In the genomic region with DNA sequence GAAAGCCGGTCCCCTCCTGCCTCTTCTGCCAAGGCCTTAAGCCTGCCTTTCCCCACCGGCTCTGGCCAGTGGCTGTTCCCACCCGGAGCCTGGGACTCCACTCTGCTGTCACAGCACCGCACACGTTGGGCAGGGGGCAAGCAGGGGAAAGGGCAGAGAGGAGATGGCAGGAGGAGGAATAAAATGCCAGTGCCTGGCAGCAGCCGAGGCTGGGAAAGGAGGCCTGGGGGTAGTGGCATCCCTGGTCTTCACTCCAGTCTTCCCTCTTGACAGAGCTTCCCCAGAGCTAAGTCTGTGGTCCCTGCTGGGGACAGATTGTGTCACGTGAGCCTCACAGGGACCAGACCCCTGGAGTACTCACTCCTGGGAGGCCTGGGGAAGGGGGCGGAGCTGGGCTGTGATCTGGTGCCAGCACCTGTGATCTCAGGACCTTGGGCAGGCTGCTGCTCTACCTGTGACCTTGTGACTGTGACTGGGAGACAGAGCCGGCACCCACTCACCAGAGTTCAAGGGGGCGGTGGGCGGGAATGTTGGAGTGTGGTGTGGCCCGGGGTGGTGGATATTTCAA, we compare ENCODE assay signal across 13 cellular contexts.
A peak's percentile ranks its signal among the peaks of the same experiment; 100 is the strongest.
DNase-seq lines count a peak whose midpoint lies in the region; ATAC-seq, FAIRE-seq and TF ChIP-seq lines count a peak whose summit lies in the region.
"Had no signal": no experiment of that assay in that cellular context is flagged by ENCODE, and none has a peak within 500 bp of the region (broad histone marks: within the 10 kb centered on the region; RNA-seq: fewer than 3 reads in every experiment).

No MANE protein-coding gene starts in this region.

- no peak overlapping the region for H3K4me3 ChIP-seq in ascending aorta
- no peak overlapping the region for H3K4me3 ChIP-seq in lower lobe of right lung
- H3K4me3 ChIP-seq in brain microvascular endothelial cell (ENCODE audit: low read depth, low read length): no peak overlapping the region

- H3K9me3 ChIP-seq in ascending aorta (no peaks in the 10 kb centered on the region), lower lobe of right lung (no peaks in the 10 kb centered on the region)

- no peaks in the 10 kb centered on the region for H3K27me3 ChIP-seq in ascending aorta
- H3K27me3 ChIP-seq in lower lobe of right lung (ENCODE audit: low read depth): no peaks in the 10 kb centered on the region
- H3K27me3 ChIP-seq in brain microvascular endothelial cell (replicated peaks): no peaks in the 10 kb centered on the region

- TF ChIP-seq CTCF in ascending aorta (IDR thresholded peaks at IDR 0.05) (no peak), lower lobe of right lung (IDR thresholded peaks at IDR 0.05) (no peak), brain microvascular endothelial cell (IDR thresholded peaks at IDR 0.05; ENCODE audit: low read depth, low read length, missing control alignments) (no peak)

- H3K27ac ChIP-seq in ascending aorta (peak overlapping the region; percentile 81 to 88), lower lobe of right lung (peak overlapping the region; percentile 85), brain microvascular endothelial cell (no peak overlapping the region)

- no peaks in the 10 kb centered on the region for H3K36me3 ChIP-seq in ascending aorta
- H3K36me3 ChIP-seq in lower lobe of right lung: no peaks in the 10 kb centered on the region
- H3K36me3 ChIP-seq in brain microvascular endothelial cell (replicated peaks): no peaks in the 10 kb centered on the region

- DNase-seq in NCI-H82 (lab: John Stamatoyannopoulos, UW): peak; percentile 47
- DNase-seq in NCI-H82 treated with DMSO at 0.1 percent for 48 hours (lab: John Stamatoyannopoulos, UW; ENCODE audit: unreplicated experiment): no peak
- no peak for DNase-seq in ascending aorta (ENCODE audit: low spot score in 2 of 2)
- DNase-seq in lower lobe of right lung: peak; percentile 79
- peak; percentile 37 for DNase-seq in urothelium cell line (ENCODE audit: low spot score)
- DNase-seq in brain microvascular endothelial cell: no peak
- DNase-seq in globus pallidus (ENCODE audit: low spot score): no peak
- DNase-seq: activated CD4-positive, alpha-beta T cell treated with anti-CD3 and anti-CD28 coated beads, Interleukin-2, amount 50 U/mL, for 48 hours; nucleus accumbens; stimulated activated CD4-positive, alpha-beta T cell treated with anti-CD3 and anti-CD28 coated beads, Interleukin-2, amount 100 ng/mL, for 24 hours; stimulated activated naive CD4-positive, alpha-beta T cell treated with Interleukin-2 at 50 U/mL for 16 hours; T-cell had no signal

- no peak for FAIRE-seq in urothelium cell line (lab: Jason Lieb, UNC)

- ATAC-seq in lower lobe of right lung (peak; percentile 47 to 55), GM18519 (IDR thresholded peaks at IDR 0.05; ENCODE audit: low FRiP score, unreplicated experiment) (no peak)
- ATAC-seq: T-cell had no signal

- intact Hi-C loops in ascending aorta (cut with DNase I) (loop anchor here (10.0 kb wide), 1 partner anchor 391 kb away; no protein-coding TSS in a partner anchor), lower lobe of right lung (cut with DNase I) (no loop called here)

- in situ Hi-C loops in brain microvascular endothelial cell (cut with HindIII; ENCODE audit: low pct_ligation_motif_present, low sequenced_read_pairs): no loop called here

- peaks cover 7 to 26% of the 10 kb centered on the region in 2 donors for H3K4me1 ChIP-seq in ascending aorta
- H3K4me1 ChIP-seq in lower lobe of right lung: peaks cover 21% of the 10 kb centered on the region

Comparison
In these comparisons a context has a peak if more than half of its experiments do, and no peak if none do; other contexts are left out.
1. DNase-seq: peak in NCI-H82 (single experiment), lower lobe of right lung (single experiment) and urothelium cell line (single experiment); none in NCI-H82 treated with DMSO at 0.1 percent for 48 hours (single experiment), ascending aorta (0 of 2), brain microvascular endothelial cell (single experiment) and globus pallidus (single experiment).